19 cellular contexts compared by ENCODE assay signal in the genomic region with DNA sequence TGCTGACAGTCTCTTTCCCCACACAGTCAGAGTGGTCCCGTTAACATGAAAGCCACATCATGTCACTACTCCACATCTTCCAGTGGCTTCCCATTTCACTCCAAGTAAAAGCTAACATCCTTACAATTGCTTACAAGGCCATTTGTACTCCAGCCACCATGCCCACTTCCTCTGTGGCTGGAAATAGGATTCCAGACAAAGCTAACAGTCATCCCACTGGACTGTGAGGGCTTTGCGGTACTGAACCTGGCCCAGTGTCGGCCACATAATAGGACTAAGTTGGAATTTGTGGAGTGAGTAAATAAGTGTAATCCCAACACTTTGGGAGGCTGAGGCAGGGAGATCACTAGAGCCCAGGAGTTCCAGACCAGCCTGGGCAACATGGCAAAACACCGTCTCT. TPM values are rescaled to one million over a fixed set of nuclear protein-coding genes. Genes with fewer than 3 reads are reported as not detected.
DNase-seq lines count a peak whose midpoint lies in the region; ATAC-seq and TF ChIP-seq lines count a peak whose summit lies in the region.
"Had no signal": no experiment of that assay in that cellular context is flagged by ENCODE, and none has a peak within 500 bp of the region (broad histone marks: within the 10 kb centered on the region; RNA-seq: fewer than 3 reads in every experiment).

No MANE protein-coding gene starts in this region.

- no peak overlapping the region for H3K4me3 Mint-ChIP-seq in activated T-helper 1 cell treated with anti-CD3 and anti-CD28 coated beads, Interleukin-12 subunit alpha, Interleukin-12 subunit beta, Interleukin-2, Interleukin-4 antibody, amounts not matched to agents 30 ng/mL and 10 ng/mL and 1 ng/mL, durations not matched to agents 14 hours and 24 hours and 36 hours
- H3K4me3 Mint-ChIP-seq in nephron: peak overlapping the region; percentile 63 to 72 (median 70)
- H3K4me3 Mint-ChIP-seq in type B pancreatic cell: peak overlapping the region; percentile 61

- no peak overlapping the region for H3K27ac ChIP-seq in GM23248
- H3K27ac ChIP-seq: BLaER1 treated with 17β-estradiol and CSF1 and Interleukin-3, amounts not matched to agents 10 nM and 100 nM; HL-60 had no signal

- H3K9me2 ChIP-seq in GM23248 (ENCODE audit: insufficient read depth): no peaks in the 10 kb centered on the region

- no peaks in the 10 kb centered on the region for H3K36me3 ChIP-seq in GM23248 (ENCODE audit: low read depth)
- H3K36me3 ChIP-seq: BLaER1 treated with 17β-estradiol and CSF1 and Interleukin-3, amounts not matched to agents 10 nM and 100 nM; HAP-1 had no signal

- H4K20me1 ChIP-seq in GM23248 (ENCODE audit: insufficient read depth): no peaks in the 10 kb centered on the region
- H4K20me1 ChIP-seq: BLaER1 treated with 17β-estradiol and CSF1 and Interleukin-3, amounts not matched to agents 10 nM and 100 nM had no signal

- intact Hi-C loops in activated T-helper 1 cell treated with anti-CD3 and anti-CD28 coated beads, Interleukin-12 subunit alpha, Interleukin-12 subunit beta, Interleukin-2, Interleukin-4 antibody, amounts not matched to agents 30 ng/mL and 10 ng/mL and 1 ng/mL, durations not matched to agents 14 hours and 24 hours and 36 hours (cut with micrococcal nuclease): no loop called here

- in situ Hi-C loops in GM23248 (cut with MboI): loop anchor here (10.0 kb wide), 1 partner anchor 166 kb away; no protein-coding TSS in a partner anchor

- no peaks in the 10 kb centered on the region for H3F3A ChIP-seq in GM23248 (ENCODE audit: insufficient read depth)

- H3K9me3 ChIP-seq in GM23248 (ENCODE audit: low read depth): no peaks in the 10 kb centered on the region
- H3K9me3 ChIP-seq: BLaER1 treated with 17β-estradiol and CSF1 and Interleukin-3, amounts not matched to agents 10 nM and 100 nM; HAP-1 had no signal

- DNase-seq in GM23248: peak; percentile 22
- no peak for DNase-seq in activated T-helper 1 cell treated with anti-CD3 and anti-CD28 coated beads, Interleukin-12 subunit alpha, Interleukin-12 subunit beta, Interleukin-2, Interleukin-4 antibody, amounts not matched to agents 30 ng/mL and 10 ng/mL and 1 ng/mL, durations not matched to agents 14 hours and 24 hours and 36 hours (ENCODE audit: low spot score)
- no peak for DNase-seq in type B pancreatic cell (ENCODE audit: extremely low spot score, unreplicated experiment)
- DNase-seq in omental fat pad (ENCODE audit: low spot score): no peak
- DNase-seq in NCI-H446 treated with DMSO at 0.1 percent for 48 hours (lab: John Stamatoyannopoulos, UW): no peak
- DNase-seq in NCI-H2107 treated with DMSO at 0.1 percent for 48 hours (lab: John Stamatoyannopoulos, UW; ENCODE audit: unreplicated experiment): no peak
- DNase-seq: Kasumi-1; MM.1S; NCI-H1092 treated with DMSO at 0.1 percent for 48 hours; NCI-H146; NCI-H2029 treated with DMSO at 0.1 percent for 48 hours; NK-92 treated with Interleukin-12 subunit alpha and Interleukin-12 subunit beta, amount 100 ng/mL, for 24 hours; Right ventricle myocardium superior had no signal

- peaks cover 91% of the 10 kb centered on the region for H3K27me3 ChIP-seq in GM23248 (replicated peaks; ENCODE audit: insufficient read depth)

- no peak overlapping the region for H2AFZ ChIP-seq in GM23248

- H3K9me3 Mint-ChIP-seq in activated T-helper 1 cell treated with anti-CD3 and anti-CD28 coated beads, Interleukin-12 subunit alpha, Interleukin-12 subunit beta, Interleukin-2, Interleukin-4 antibody, amounts not matched to agents 30 ng/mL and 10 ng/mL and 1 ng/mL, durations not matched to agents 14 hours and 24 hours and 36 hours: no peaks in the 10 kb centered on the region
- H3K9me3 Mint-ChIP-seq in nephron: no peaks in the 10 kb centered on the region
- no peaks in the 10 kb centered on the region for H3K9me3 Mint-ChIP-seq in type B pancreatic cell

- H3K4me1 ChIP-seq in GM23248 (ENCODE audit: insufficient read depth): no peaks in the 10 kb centered on the region

- H3K36me3 Mint-ChIP-seq in activated T-helper 1 cell treated with anti-CD3 and anti-CD28 coated beads, Interleukin-12 subunit alpha, Interleukin-12 subunit beta, Interleukin-2, Interleukin-4 antibody, amounts not matched to agents 30 ng/mL and 10 ng/mL and 1 ng/mL, durations not matched to agents 14 hours and 24 hours and 36 hours (ENCODE audit: low read depth): peaks cover 2% of the 10 kb centered on the region
- H3K36me3 Mint-ChIP-seq in nephron (ENCODE audit: low read depth) (no peaks in the 10 kb centered on the region), type B pancreatic cell (no peaks in the 10 kb centered on the region)

- no peaks in the 10 kb centered on the region for H3K79me2 ChIP-seq in GM23248 (ENCODE audit: insufficient read depth)

- no peak overlapping the region for H3K4me3 ChIP-seq in GM23248
- H3K4me3 ChIP-seq: BLaER1 treated with 17β-estradiol and CSF1 and Interleukin-3, amounts not matched to agents 10 nM and 100 nM; HAP-1 had no signal

- H3K4me2 ChIP-seq in GM23248 (ENCODE audit: unreplicated experiment): no peak overlapping the region

- H3K27me3 Mint-ChIP-seq in activated T-helper 1 cell treated with anti-CD3 and anti-CD28 coated beads, Interleukin-12 subunit alpha, Interleukin-12 subunit beta, Interleukin-2, Interleukin-4 antibody, amounts not matched to agents 30 ng/mL and 10 ng/mL and 1 ng/mL, durations not matched to agents 14 hours and 24 hours and 36 hours (ENCODE audit: insufficient read depth): peaks cover 56% of the 10 kb centered on the region
- H3K27me3 Mint-ChIP-seq in nephron (ENCODE audit: low read depth): peaks cover 63% of the 10 kb centered on the region
- H3K27me3 Mint-ChIP-seq in type B pancreatic cell: peaks cover 86% of the 10 kb centered on the region

- no peak for ATAC-seq in omental fat pad (ENCODE audit: low FRiP score)

- H3K4me1 Mint-ChIP-seq in activated T-helper 1 cell treated with anti-CD3 and anti-CD28 coated beads, Interleukin-12 subunit alpha, Interleukin-12 subunit beta, Interleukin-2, Interleukin-4 antibody, amounts not matched to agents 30 ng/mL and 10 ng/mL and 1 ng/mL, durations not matched to agents 14 hours and 24 hours and 36 hours (ENCODE audit: low read depth): peaks cover 20% of the 10 kb centered on the region
- peaks cover 12% of the 10 kb centered on the region for H3K4me1 Mint-ChIP-seq in nephron
- H3K4me1 Mint-ChIP-seq in type B pancreatic cell (ENCODE audit: unreplicated experiment): peaks cover 18% of the 10 kb centered on the region

- 47 to 48% methylated on average over 4 of the region's 4 CpGs for WGBS in GM23248 (ENCODE audit: low coverage in 1 of 2, low lambda C conversion rate in 2 of 2, missing lambda C conversion rate in 2 of 2), 2 experiments

- H3K27ac Mint-ChIP-seq in activated T-helper 1 cell treated with anti-CD3 and anti-CD28 coated beads, Interleukin-12 subunit alpha, Interleukin-12 subunit beta, Interleukin-2, Interleukin-4 antibody, amounts not matched to agents 30 ng/mL and 10 ng/mL and 1 ng/mL, durations not matched to agents 14 hours and 24 hours and 36 hours: peak overlapping the region; percentile 48
- H3K27ac Mint-ChIP-seq in nephron: peak overlapping the region in 1 of 3 experiments; percentile 38
- no peak overlapping the region for H3K27ac Mint-ChIP-seq in type B pancreatic cell

- no peak overlapping the region for H3K9ac ChIP-seq in GM23248
- H3K9ac ChIP-seq: BLaER1 treated with 17β-estradiol and CSF1 and Interleukin-3, amounts not matched to agents 10 nM and 100 nM had no signal

- TF ChIP-seq CTCF in nephron (IDR thresholded peaks at IDR 0.05; ENCODE audit: unreplicated experiment in 3 of 3) (no peak), type B pancreatic cell (conservative IDR thresholded peaks at IDR 0.05) (no peak), omental fat pad (IDR thresholded peaks at IDR 0.05) (no peak)

RNA-seq across cellular contexts. Expression of a gene that starts 10.9 kb away (rescaled TPM):
- not detected in 2 replicates for total RNA-seq in GM23248 (2014; rRNA removed; shearing (Covaris generic))
- not detected in 2 replicates for polyA plus RNA-seq in GM23248 (2016; fragmentation: Nextera tagmentation; extraction: Ambion mirVana)
- total RNA-seq in activated T-helper 1 cell treated with anti-CD3 and anti-CD28 coated beads, Interleukin-12 subunit alpha, Interleukin-12 subunit beta, Interleukin-2, Interleukin-4 antibody, amounts not matched to agents 30 ng/mL and 10 ng/mL and 1 ng/mL, durations not matched to agents 14 hours and 24 hours and 36 hours: not detected in 2 replicates
- total RNA-seq in type B pancreatic cell (ENCODE audit: low replicate concordance): 0.19 and 0.63 TPM in 2 replicates
- 10 to 100 TPM in 1 of 4 donors, 1 to 10 TPM in 3; 2.4 to 41.6 (median 6.7) TPM for total RNA-seq in omental fat pad
- total RNA-seq: A673, NCI-H460 had no signal

RNA-seq across cellular contexts. Expression of a gene that starts 31.0 kb away (rescaled TPM):
- total RNA-seq in GM23248 (2014; rRNA removed; shearing (Covaris generic)): not detected in 2 replicates
- not detected in 2 replicates for polyA plus RNA-seq in GM23248 (2016; fragmentation: Nextera tagmentation; extraction: Ambion mirVana)
- total RNA-seq in activated T-helper 1 cell treated with anti-CD3 and anti-CD28 coated beads, Interleukin-12 subunit alpha, Interleukin-12 subunit beta, Interleukin-2, Interleukin-4 antibody, amounts not matched to agents 30 ng/mL and 10 ng/mL and 1 ng/mL, durations not matched to agents 14 hours and 24 hours and 36 hours: 0.22 and 0.23 TPM in 2 replicates
- total RNA-seq in type B pancreatic cell (ENCODE audit: low replicate concordance) (not detected in 2 replicates), omental fat pad (10 to 100 TPM; 22.4 to 68.6 (median 39.2) TPM)
- total RNA-seq: A673, NCI-H460 had no signal

RNA-seq across cellular contexts. Expression of a gene that starts 53.1 kb away (rescaled TPM):
- total RNA-seq in GM23248 (2014; rRNA removed; shearing (Covaris generic)): not detected in 2 replicates
- polyA plus RNA-seq in GM23248 (2016; fragmentation: Nextera tagmentation; extraction: Ambion mirVana): not detected in 2 replicates
- total RNA-seq in activated T-helper 1 cell treated with anti-CD3 and anti-CD28 coated beads, Interleukin-12 subunit alpha, Interleukin-12 subunit beta, Interleukin-2, Interleukin-4 antibody, amounts not matched to agents 30 ng/mL and 10 ng/mL and 1 ng/mL, durations not matched to agents 14 hours and 24 hours and 36 hours: not detected in 2 replicates
- total RNA-seq in type B pancreatic cell (ENCODE audit: low replicate concordance) (4.2 and 4.9 TPM in 2 replicates), omental fat pad (not detected)
- total RNA-seq: A673, NCI-H460, Right ventricle myocardium superior had no signal

Comparison
In these comparisons a context has a peak if more than half of its experiments do, and no peak if none do; other contexts are left out.
1. RNA of a gene that starts 31.0 kb away (total RNA-seq): 22.4 to 68.6 TPM in omental fat pad; 0.22 to 0.23 TPM in activated T-helper 1 cell treated with anti-CD3 and anti-CD28 coated beads, Interleukin-12 subunit alpha, Interleukin-12 subunit beta, Interleukin-2, Interleukin-4 antibody, amounts not matched to agents 30 ng/mL and 10 ng/mL and 1 ng/mL, durations not matched to agents 14 hours and 24 hours and 36 hours, not detected in GM23248 and not detected in type B pancreatic cell; every median in the first group is over 10 times any median in the second.